Comparison of ENCODE assay signal across 9 cellular contexts in genomic region chr17:20121359-20122235, GRCh38.
DNase-seq lines count a peak whose midpoint lies in the region; ATAC-seq, FAIRE-seq and TF ChIP-seq lines count a peak whose summit lies in the region.
"Had no signal": no experiment of that assay in that cellular context is flagged by ENCODE, and none has a peak within 500 bp of the region (broad histone marks: within the 10 kb centered on the region; RNA-seq: fewer than 3 reads in every experiment).

No MANE protein-coding gene starts in this region.

- no peaks in the 10 kb centered on the region for H3K27me3 ChIP-seq in layer of hippocampus (ENCODE audit: control insufficient read depth, insufficient read depth, low read length)

- no peak for TF ChIP-seq POLR2A in GM12892 (IDR thresholded peaks at IDR 0.05; ENCODE audit: low read depth, low read length)

- H3K4me1 Mint-ChIP-seq in activated CD4-positive, alpha-beta T cell treated with anti-CD3 and anti-CD28 coated beads for 36 hours: no peaks in the 10 kb centered on the region

- CTCF ChIA-PET in activated CD4-positive, alpha-beta T cell treated with anti-CD3 and anti-CD28 coated beads for 36 hours (lab: Charles Lee): interaction anchor here (0.6 to 4.4 kb wide), 15 partner anchors 12 to 199 kb away, joined by 3 to 30 read pairs (median 4); no protein-coding TSS in a partner anchor

- H3K9me3 Mint-ChIP-seq in activated CD4-positive, alpha-beta T cell treated with anti-CD3 and anti-CD28 coated beads for 36 hours (ENCODE audit: low read depth): no peaks in the 10 kb centered on the region
- H3K9me3 Mint-ChIP-seq: stimulated activated naive CD8-positive, alpha-beta T cell treated with anti-CD3 and anti-CD28 coated beads, Interleukin-15, Interleukin-2, amounts not matched to agents 100 ng/mL and 50 ng/mL, for 24 hours had no signal

- DNase-seq in GM12892 (ENCODE audit: insufficient read length) (peak; percentile 46), NCI-H2196 treated with DMSO at 0.1 percent for 48 hours (lab: John Stamatoyannopoulos, UW; ENCODE audit: unreplicated experiment) (peak; percentile 9), cerebellar cortex (ENCODE audit: low spot score) (peak; percentile 62)
- peak; percentile 82 for DNase-seq in activated CD4-positive, alpha-beta T cell treated with anti-CD3 and anti-CD28 coated beads for 36 hours
- DNase-seq in stimulated activated CD4-positive, alpha-beta T cell treated with anti-CD3 and anti-CD28 coated beads, Interleukin-2, amount 100 ng/mL, for 24 hours: peak; percentile 74 to 79

- ATAC-seq in activated CD4-positive, alpha-beta T cell treated with anti-CD3 and anti-CD28 coated beads for 36 hours: peak; percentile 72
- ATAC-seq in HG03139 (IDR thresholded peaks at IDR 0.05; ENCODE audit: unreplicated experiment): no peak
- no peak for ATAC-seq in HG03095 (IDR thresholded peaks at IDR 0.05; ENCODE audit: unreplicated experiment)

- H3K27me3 Mint-ChIP-seq in activated CD4-positive, alpha-beta T cell treated with anti-CD3 and anti-CD28 coated beads for 36 hours: no peaks in the 10 kb centered on the region
- H3K27me3 Mint-ChIP-seq: stimulated activated naive CD8-positive, alpha-beta T cell treated with anti-CD3 and anti-CD28 coated beads, Interleukin-15, Interleukin-2, amounts not matched to agents 100 ng/mL and 50 ng/mL, for 24 hours had no signal

- peak overlapping the region; percentile 83 for H3K27ac ChIP-seq in layer of hippocampus (ENCODE audit: low read depth, low read length)

- intact Hi-C loops in activated CD4-positive, alpha-beta T cell treated with anti-CD3 and anti-CD28 coated beads for 36 hours (cut with DNase I, micrococcal nuclease): loop anchor here (1.0 to 2.0 kb wide), 4 partner anchors 105 to 199 kb away; no protein-coding TSS in a partner anchor

- peak; percentile 81 for FAIRE-seq in GM12892 (lab: Jason Lieb, UNC)

- POLR2A ChIA-PET in activated CD4-positive, alpha-beta T cell treated with anti-CD3 and anti-CD28 coated beads for 36 hours (lab: Charles Lee): no interaction called here

- no peak overlapping the region for H3K4me3 Mint-ChIP-seq in activated CD4-positive, alpha-beta T cell treated with anti-CD3 and anti-CD28 coated beads for 36 hours
- H3K4me3 Mint-ChIP-seq: stimulated activated naive CD8-positive, alpha-beta T cell treated with anti-CD3 and anti-CD28 coated beads, Interleukin-15, Interleukin-2, amounts not matched to agents 100 ng/mL and 50 ng/mL, for 24 hours had no signal

- H3K27ac Mint-ChIP-seq in activated CD4-positive, alpha-beta T cell treated with anti-CD3 and anti-CD28 coated beads for 36 hours: no peak overlapping the region
- H3K27ac Mint-ChIP-seq: stimulated activated naive CD8-positive, alpha-beta T cell treated with anti-CD3 and anti-CD28 coated beads, Interleukin-15, Interleukin-2, amounts not matched to agents 100 ng/mL and 50 ng/mL, for 24 hours had no signal

- no peaks in the 10 kb centered on the region for H3K36me3 Mint-ChIP-seq in activated CD4-positive, alpha-beta T cell treated with anti-CD3 and anti-CD28 coated beads for 36 hours (ENCODE audit: low read depth)

Comparison
In these comparisons a context has a peak if more than half of its experiments do, and no peak if none do; other contexts are left out.
1. DNase-seq: peak in every context shown above with its lines; median percentile 82 in activated CD4-positive, alpha-beta T cell treated with anti-CD3 and anti-CD28 coated beads for 36 hours; 76 in stimulated activated CD4-positive, alpha-beta T cell treated with anti-CD3 and anti-CD28 coated beads, Interleukin-2, amount 100 ng/mL, for 24 hours; 62 in cerebellar cortex; 46 in GM12892; 9 in NCI-H2196 treated with DMSO at 0.1 percent for 48 hours.